Comparison of ENCODE assay signal across 9 cellular contexts in the genomic region with DNA sequence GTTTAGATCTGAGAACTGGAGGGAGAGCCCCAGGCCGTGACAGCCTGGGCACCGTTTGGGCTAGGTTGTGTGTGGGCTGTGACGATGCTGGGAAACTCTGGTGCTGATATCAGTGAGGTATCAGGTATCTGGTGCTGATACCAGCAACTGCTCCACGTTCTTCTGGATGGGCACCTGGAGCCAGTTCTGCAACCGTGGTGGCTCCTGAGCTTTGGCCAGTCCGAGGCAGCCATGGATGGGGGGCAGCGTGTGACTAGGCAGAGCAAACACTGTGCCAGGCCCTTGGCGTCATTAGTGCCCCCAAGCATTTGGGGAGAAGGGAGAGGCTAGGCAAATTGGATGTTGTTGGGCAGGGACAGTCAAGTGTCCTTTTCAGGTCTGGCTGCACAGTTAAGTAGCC. TPM values are rescaled to one million over a fixed set of nuclear protein-coding genes. Genes with fewer than 3 reads are reported as not detected.
DNase-seq lines count a peak whose midpoint lies in the region; ATAC-seq and TF ChIP-seq lines count a peak whose summit lies in the region.
"Had no signal": no experiment of that assay in that cellular context is flagged by ENCODE, and none has a peak within 500 bp of the region (broad histone marks: within the 10 kb centered on the region; RNA-seq: fewer than 3 reads in every experiment).

No MANE protein-coding gene starts in this region.

- peak overlapping the region; percentile 78 for H3K4me3 ChIP-seq in MM.1S (ENCODE audit: low read length)
- H3K4me3 ChIP-seq in dorsolateral prefrontal cortex = peak overlapping the region; percentile 53 to 96 (median 80)

- H3F3A ChIP-seq in MM.1S (ENCODE audit: insufficient read depth, low read length) = peaks cover 5% of the 10 kb centered on the region

- peak overlapping the region; percentile 55; the same call in 1 of the 2 replicates for H3K9ac ChIP-seq in MM.1S (ENCODE audit: low read length)

- H3K9me3 ChIP-seq in CD4-positive, alpha-beta T cell (ENCODE audit: control insufficient read depth, low read length) = peaks cover 15% of the 10 kb centered on the region
- no peaks in the 10 kb centered on the region; the same call in 1 of the 2 replicates for H3K9me3 ChIP-seq in MM.1S (replicated peaks; ENCODE audit: insufficient read depth, low read length)

- peaks cover 23% of the 10 kb centered on the region for H3K36me3 Mint-ChIP-seq in CD4-positive, alpha-beta T cell (ENCODE audit: low read depth)
- peaks cover 14% of the 10 kb centered on the region for H3K36me3 Mint-ChIP-seq in neural crest cell (ENCODE audit: low read depth)

- H3K4me1 Mint-ChIP-seq in CD4-positive, alpha-beta T cell (ENCODE audit: low read depth) = peaks cover 21% of the 10 kb centered on the region
- H3K4me1 Mint-ChIP-seq in neural crest cell = peaks cover 35% of the 10 kb centered on the region

- no peaks in the 10 kb centered on the region for H4K20me1 ChIP-seq in MM.1S (ENCODE audit: insufficient read depth, low read length)

- no peaks in the 10 kb centered on the region for H3K27me3 Mint-ChIP-seq in CD4-positive, alpha-beta T cell
- no peaks in the 10 kb centered on the region for H3K27me3 Mint-ChIP-seq in neural crest cell (ENCODE audit: low read depth)

- H2AFZ ChIP-seq in MM.1S (ENCODE audit: low read length) = peak overlapping the region; percentile 84

- H3K79me2 ChIP-seq in MM.1S (ENCODE audit: low read length) = no peaks in the 10 kb centered on the region

- peak overlapping the region; percentile 90 for H3K4me2 ChIP-seq in MM.1S (ENCODE audit: low read depth, low read length)

- ATAC-seq in CD4-positive, alpha-beta T cell (ENCODE audit: poor library complexity) = peak; percentile 10
- ATAC-seq in GM18868 (IDR thresholded peaks at IDR 0.05; ENCODE audit: unreplicated experiment) = no peak
- ATAC-seq: HCT116 had no signal

- H3K27ac Mint-ChIP-seq in CD4-positive, alpha-beta T cell = peak overlapping the region; percentile 79
- H3K27ac Mint-ChIP-seq in neural crest cell (ENCODE audit: unreplicated experiment) = peak overlapping the region; percentile 91

- no peak for DNase-seq in CD4-positive, alpha-beta T cell
- DNase-seq in MM.1S = no peak
- DNase-seq in dorsolateral prefrontal cortex = no peak
- no peak for DNase-seq in neural crest cell (ENCODE audit: low read depth, low spot score)
- DNase-seq in HPDE6-E6E7 (ENCODE audit: extremely low spot score) = no peak
- no peak for DNase-seq in NK-92 (lab: John Stamatoyannopoulos, UW; ENCODE audit: unreplicated experiment)
- DNase-seq in KG1 (lab: John Stamatoyannopoulos, UW) = no peak

- no peaks in the 10 kb centered on the region for H3K27me3 ChIP-seq in CD4-positive, alpha-beta T cell (ENCODE audit: control insufficient read depth, insufficient read depth, low read length)
- peaks cover 11% of the 10 kb centered on the region; the same call in 1 of the 2 replicates for H3K27me3 ChIP-seq in MM.1S (replicated peaks; ENCODE audit: insufficient read depth, low read length)
- H3K27me3 ChIP-seq in dorsolateral prefrontal cortex = no peaks in the 10 kb centered on the region

- H3K9me3 Mint-ChIP-seq in CD4-positive, alpha-beta T cell = peaks cover 10% of the 10 kb centered on the region
- peaks cover 16% of the 10 kb centered on the region for H3K9me3 Mint-ChIP-seq in neural crest cell

- H3K9me2 ChIP-seq in MM.1S (replicated peaks; ENCODE audit: insufficient read depth, low read length) = no peaks in the 10 kb centered on the region

- TF ChIP-seq CTCF in CD4-positive, alpha-beta T cell (IDR thresholded peaks at IDR 0.05) = no peak
- no peak for TF ChIP-seq CTCF in MM.1S (IDR thresholded peaks at IDR 0.05; ENCODE audit: low read length)
- TF ChIP-seq CTCF in dorsolateral prefrontal cortex (IDR thresholded peaks at IDR 0.05 in 54 of 56, conservative IDR thresholded peaks at IDR 0.05 in 2 of 56; ENCODE audit: low read depth in 1 of 56, partially characterized antibody in 56 of 56) = no peak
- no peak for TF ChIP-seq CTCF in neural crest cell (conservative IDR thresholded peaks at IDR 0.05)

- peak overlapping the region; percentile 86 for H3K4me3 Mint-ChIP-seq in CD4-positive, alpha-beta T cell
- H3K4me3 Mint-ChIP-seq in neural crest cell = peak overlapping the region; percentile 92

- intact Hi-C loops in CD4-positive, alpha-beta T cell (cut with DNase I, micrococcal nuclease) = loop anchor here (1.0 to 10.0 kb wide), 11 partner anchors 57 to 1512 kb away; partner anchors contain the start of genes ABCF2 (in 1 of the 2), ATP6V0E2 (in 1 of the 2), CDK5 (in 1 of the 2) and REPIN1 (in 1 of the 2)
- intact Hi-C loops in dorsolateral prefrontal cortex (cut with DNase I) = no loop called here

- peak overlapping the region; percentile 51 for H3K27ac ChIP-seq in CD4-positive, alpha-beta T cell (ENCODE audit: low read depth, low read length)
- no peak overlapping the region for H3K27ac ChIP-seq in MM.1S (ENCODE audit: low read length)
- H3K27ac ChIP-seq in dorsolateral prefrontal cortex = peak overlapping the region in 54 of 59 donors; percentile 7 to 94 (median 79)

- CTCF ChIA-PET in CD4-positive, alpha-beta T cell (lab: Charles Lee) = interaction anchor here (1.3 to 1.7 kb wide), 2 partner anchors 27 to 91 kb away, joined by 7 read pairs; no protein-coding TSS in a partner anchor

- H3K4me1 ChIP-seq in MM.1S (ENCODE audit: low read length) = 0 out of 2 replicates have a peak, but pooled peaks cover 3% of the 10 kb centered on the region

- POLR2A ChIA-PET in CD4-positive, alpha-beta T cell (lab: Charles Lee) = interaction anchor here (0.7 to 2.0 kb wide), 4 partner anchors 57 to 691 kb away, joined by 3 to 10 read pairs (median 4); partner anchors contain the start of gene ZNF398

- no peaks in the 10 kb centered on the region for H3K36me3 ChIP-seq in MM.1S (replicated peaks; ENCODE audit: insufficient read depth, low read length)

RNA-seq across cellular contexts. Expression of gene ZNF467, which starts 57.9 kb away (rescaled TPM):
- 1 to 10 TPM; 4.1 to 4.3 TPM for total RNA-seq in CD4-positive, alpha-beta T cell
- total RNA-seq in dorsolateral prefrontal cortex (10 to 100 TPM in 4 of 120 experiments, 1 to 10 TPM in 116; 3.5 to 20.9 (median 6.4) TPM), neural crest cell (1.9 and 2.3 TPM in 2 replicates)

Comparison
In these comparisons a context has a peak if more than half of its experiments do, and no peak if none do; other contexts are left out.
1. intact Hi-C loops: an anchor here in CD4-positive, alpha-beta T cell (1.0 to 10.0 kb wide); none called in dorsolateral prefrontal cortex.